Comparison of ENCODE assay signal across 18 cellular contexts in genomic region chr15:77544162-77544561, GRCh38.
DNase-seq lines count a peak whose midpoint lies in the region; ATAC-seq, FAIRE-seq and TF ChIP-seq lines count a peak whose summit lies in the region.
"Had no signal": no experiment of that assay in that cellular context is flagged by ENCODE, and none has a peak within 500 bp of the region (broad histone marks: within the 10 kb centered on the region; RNA-seq: fewer than 3 reads in every experiment).

No MANE protein-coding gene starts in this region.

- TF ChIP-seq EP300 in K562 (IDR thresholded peaks at IDR 0.05; ENCODE audit: low read length): no peak

- H3K27ac ChIP-seq in CD8-positive, alpha-beta memory T cell (ENCODE audit: low read depth, low read length): no peak overlapping the region
- H3K27ac ChIP-seq in GM23338 (ENCODE audit: low read depth): no peak overlapping the region
- H3K27ac ChIP-seq in K562 (ENCODE audit: extremely low read depth, low read depth, low read length): no peak overlapping the region
- no peak overlapping the region for H3K27ac ChIP-seq in naive thymus-derived CD4-positive, alpha-beta T cell (ENCODE audit: low read depth, low read length)
- H3K27ac ChIP-seq: prostate gland had no signal

- peak overlapping the region in 1 of 8 donors; percentile 46 for H3K27ac Mint-ChIP-seq in CD8-positive, alpha-beta memory T cell
- H3K27ac Mint-ChIP-seq in GM23338 (no peak overlapping the region), HFFc6 (no peak overlapping the region)
- peak overlapping the region in 1 of 9 donors; percentile 47 for H3K27ac Mint-ChIP-seq in naive thymus-derived CD4-positive, alpha-beta T cell
- H3K27ac Mint-ChIP-seq: activated naive CD4-positive, alpha-beta T cell treated with anti-CD3 and anti-CD28 coated beads, Interleukin-2, amount 10 ng/mL, durations not matched to agents 7 days and 5 days had no signal

- intact Hi-C loops in K562 (cut with micrococcal nuclease): no loop called here
- intact Hi-C loops in naive thymus-derived CD4-positive, alpha-beta T cell (cut with micrococcal nuclease): no loop called here

- no peaks in the 10 kb centered on the region for H3K36me3 ChIP-seq in CD8-positive, alpha-beta memory T cell (ENCODE audit: insufficient read depth, low read length)
- H3K36me3 ChIP-seq in GM23338 (ENCODE audit: insufficient read depth) (no peaks in the 10 kb centered on the region), K562 (ENCODE audit: control insufficient read depth, insufficient read depth, low read length) (no peaks in the 10 kb centered on the region)
- H3K36me3 ChIP-seq in naive thymus-derived CD4-positive, alpha-beta T cell (ENCODE audit: control insufficient read depth in 2 of 3, insufficient read depth in 3 of 3, low read length in 3 of 3): no peaks in the 10 kb centered on the region
- H3K36me3 ChIP-seq: MG63, prostate gland, upper lobe of left lung had no signal

- H3K9ac ChIP-seq in K562 (ENCODE audit: insufficient read depth in 1 of 2, low read depth in 2 of 2, low read length in 2 of 2): no peak overlapping the region

- no peak for DNase-seq in CD8-positive, alpha-beta memory T cell
- DNase-seq in GM23338 (ENCODE audit: low spot score) (no peak), K562 (ENCODE audit: extremely low read depth in 1 of 4, low spot score in 3 of 4) (no peak), HFFc6 (no peak)
- DNase-seq in naive thymus-derived CD4-positive, alpha-beta T cell: no peak
- DNase-seq: activated CD4-positive, alpha-beta T cell treated with anti-CD3 and anti-CD28 coated beads, Interleukin-2, amount 50 U/mL, for 48 hours; activated naive CD4-positive, alpha-beta T cell treated with anti-CD3 and anti-CD28 coated beads, Interleukin-2, amount 10 ng/mL, durations not matched to agents 7 days and 5 days; activated T-cell treated with anti-CD3 and anti-CD28 coated beads, Interleukin-2, amount 50 U/mL, for 1 hour; EL; kidney glomerular epithelial cell; mammary epithelial cell; MG63; NCI-H2171; upper lobe of left lung had no signal

- peaks cover 0 to 3% (median 0%) of the 10 kb centered on the region in 5 donors for H3K9me3 Mint-ChIP-seq in CD8-positive, alpha-beta memory T cell
- no peaks in the 10 kb centered on the region for H3K9me3 Mint-ChIP-seq in GM23338
- peaks cover 0 to 4% (median 0%) of the 10 kb centered on the region in 11 donors for H3K9me3 Mint-ChIP-seq in naive thymus-derived CD4-positive, alpha-beta T cell
- H3K9me3 Mint-ChIP-seq in HFFc6: no peaks in the 10 kb centered on the region; the same call in 1 of the 2 replicates
- H3K9me3 Mint-ChIP-seq: activated naive CD4-positive, alpha-beta T cell treated with anti-CD3 and anti-CD28 coated beads, Interleukin-2, amount 10 ng/mL, durations not matched to agents 7 days and 5 days had no signal

- H4K20me1 ChIP-seq in GM23338 (replicated peaks; ENCODE audit: insufficient read depth) (no peaks in the 10 kb centered on the region), K562 (replicated peaks; ENCODE audit: control insufficient read depth, insufficient read depth, low read length) (no peaks in the 10 kb centered on the region; the same call in 1 of the 2 replicates)

- no peak overlapping the region for H3K4me3 ChIP-seq in CD8-positive, alpha-beta memory T cell (ENCODE audit: low read length)
- H3K4me3 ChIP-seq in GM23338 (no peak overlapping the region), K562 (no peak overlapping the region)
- H3K4me3 ChIP-seq in naive thymus-derived CD4-positive, alpha-beta T cell (ENCODE audit: low read length): no peak overlapping the region

- no peaks in the 10 kb centered on the region for H3K27me3 ChIP-seq in CD8-positive, alpha-beta memory T cell (ENCODE audit: insufficient read depth, low read length, poor library complexity, severe bottlenecking)
- H3K27me3 ChIP-seq in GM23338 (ENCODE audit: insufficient read depth) (no peaks in the 10 kb centered on the region), K562 (ENCODE audit: control insufficient read depth in 2 of 2, insufficient read depth in 2 of 2, low read length in 2 of 2) (no peaks in the 10 kb centered on the region)
- no peaks in the 10 kb centered on the region for H3K27me3 ChIP-seq in naive thymus-derived CD4-positive, alpha-beta T cell (ENCODE audit: control insufficient read depth in 2 of 2, insufficient read depth in 2 of 2, low read length in 2 of 2)
- H3K27me3 ChIP-seq: MG63, upper lobe of left lung had no signal

- peaks cover 0 to 3% of the 10 kb centered on the region in 2 donors for H3K27me3 Mint-ChIP-seq in CD8-positive, alpha-beta memory T cell
- H3K27me3 Mint-ChIP-seq in GM23338 (ENCODE audit: insufficient read depth, low read depth, poor library complexity) (peaks cover 11% of the 10 kb centered on the region), HFFc6 (ENCODE audit: insufficient read depth) (peaks cover 2% of the 10 kb centered on the region)
- peaks cover 0 to 12% (median 4%) of the 10 kb centered on the region in 5 donors for H3K27me3 Mint-ChIP-seq in naive thymus-derived CD4-positive, alpha-beta T cell

- H3K4me1 Mint-ChIP-seq in CD8-positive, alpha-beta memory T cell: peaks cover 0 to 18% (median 4%) of the 10 kb centered on the region in 3 donors
- H3K4me1 Mint-ChIP-seq in GM23338 (peaks cover 36% of the 10 kb centered on the region), HFFc6 (ENCODE audit: low read depth) (peaks cover 51% of the 10 kb centered on the region)
- H3K4me1 Mint-ChIP-seq in naive thymus-derived CD4-positive, alpha-beta T cell: peaks cover 0 to 12% (median 6%) of the 10 kb centered on the region in 7 donors

- peaks cover 13% of the 10 kb centered on the region for H3K4me1 ChIP-seq in CD8-positive, alpha-beta memory T cell (ENCODE audit: insufficient read depth, low read length)
- H3K4me1 ChIP-seq in GM23338 (ENCODE audit: insufficient read depth) (peaks cover 16% of the 10 kb centered on the region; the same call in 1 of the 2 replicates), K562 (replicated peaks in 1 of 2; ENCODE audit: control insufficient read depth in 2 of 2, insufficient read depth in 2 of 2, low read length in 2 of 2) (peaks cover 0 to 31% of the 10 kb centered on the region in 2 experiments; a peak in 4 of 5 replicates)
- peaks cover 6% of the 10 kb centered on the region in 2 donors for H3K4me1 ChIP-seq in naive thymus-derived CD4-positive, alpha-beta T cell (ENCODE audit: control insufficient read depth in 2 of 2, insufficient read depth in 2 of 2, low read length in 2 of 2)
- H3K4me1 ChIP-seq: prostate gland had no signal

- H3K4me2 ChIP-seq in GM23338 (no peak overlapping the region), K562 (ENCODE audit: insufficient read depth, low read length) (no peak overlapping the region)

- POLR2A ChIA-PET in CD8-positive, alpha-beta memory T cell (lab: Charles Lee): no interaction called here
- POLR2A ChIA-PET in K562 (lab: Yijun Ruan, JAX): interaction anchor here (0.7 to 1.4 kb wide), 3 partner anchors 11 to 25 kb away, joined by 3 to 4 read pairs (median 3); no protein-coding TSS in a partner anchor
- POLR2A ChIA-PET in naive thymus-derived CD4-positive, alpha-beta T cell (lab: Charles Lee): no interaction called here

- WGBS in K562 (ENCODE audit: insufficient coverage, low coverage, missing lambda C conversion rate): 26% methylated on average over 8 of the region's 8 CpGs

- no peaks in the 10 kb centered on the region for H3K9me3 ChIP-seq in CD8-positive, alpha-beta memory T cell (ENCODE audit: low read length)
- no peaks in the 10 kb centered on the region for H3K9me3 ChIP-seq in K562 (replicated peaks; ENCODE audit: control insufficient read depth, insufficient read depth, low read depth, low read length)
- no peaks in the 10 kb centered on the region for H3K9me3 ChIP-seq in naive thymus-derived CD4-positive, alpha-beta T cell (ENCODE audit: control insufficient read depth in 2 of 3, low read length in 3 of 3)
- H3K9me3 ChIP-seq: MG63, prostate gland, upper lobe of left lung had no signal

- no peaks in the 10 kb centered on the region for H3K36me3 Mint-ChIP-seq in CD8-positive, alpha-beta memory T cell
- H3K36me3 Mint-ChIP-seq in GM23338 (ENCODE audit: low read depth) (no peaks in the 10 kb centered on the region; the same call in 2 of the 3 replicates), HFFc6 (ENCODE audit: low read depth) (no peaks in the 10 kb centered on the region)
- no peaks in the 10 kb centered on the region for H3K36me3 Mint-ChIP-seq in naive thymus-derived CD4-positive, alpha-beta T cell
- H3K36me3 Mint-ChIP-seq: activated naive CD4-positive, alpha-beta T cell treated with anti-CD3 and anti-CD28 coated beads, Interleukin-2, amount 10 ng/mL, durations not matched to agents 7 days and 5 days; WTC11 had no signal

- peak overlapping the region in 5 of 7 donors; percentile 70 to 81 (median 79) for H3K4me3 Mint-ChIP-seq in CD8-positive, alpha-beta memory T cell
- H3K4me3 Mint-ChIP-seq in GM23338 (no peak overlapping the region; the same call in 2 of the 3 replicates), HFFc6 (no peak overlapping the region; the same call in 1 of the 2 replicates)
- peak overlapping the region in 9 of 10 donors; percentile 12 to 83 (median 77) for H3K4me3 Mint-ChIP-seq in naive thymus-derived CD4-positive, alpha-beta T cell
- H3K4me3 Mint-ChIP-seq: WTC11 had no signal

- TF ChIP-seq POLR2A in K562 (conservative IDR thresholded peaks at IDR 0.05): no peak

- BruUV-seq in K562 (replicated peaks; lab: Mats Ljungman, UMichigan): no TSS peak

- in situ Hi-C loops in K562 (cut with MboI): loop anchor here (5.0 kb wide), 1 partner anchor 517 kb away; no protein-coding TSS in a partner anchor

- TF ChIP-seq CTCF in GM23338 (conservative IDR thresholded peaks at IDR 0.05; ENCODE audit: low read depth in 2 of 2): no peak
- no peak for TF ChIP-seq CTCF in K562 (IDR thresholded peaks at IDR 0.05 in 2 of 3, conservative IDR thresholded peaks at IDR 0.05 in 1 of 3; ENCODE audit: insufficient read depth in 2 of 3, low read depth in 1 of 3, low read length in 3 of 3)
- TF ChIP-seq CTCF in HFFc6 (IDR thresholded peaks at IDR 0.05): no peak

- TF ChIP-seq RAD21 in K562 (CRISPR knock-in tag; conservative IDR thresholded peaks at IDR 0.05 in 1 of 2, IDR thresholded peaks at IDR 0.05 in 1 of 2): no peak

- no peaks in the 10 kb centered on the region for H3K79me2 ChIP-seq in GM23338 (replicated peaks; ENCODE audit: insufficient read depth)
- no peaks in the 10 kb centered on the region for H3K79me2 ChIP-seq in K562 (ENCODE audit: control insufficient read depth, insufficient read depth, low read length)

- FAIRE-seq in K562 (lab: Jason Lieb, UNC): no peak

- ATAC-seq in GM23338: no peak
- ATAC-seq in K562: no peak
- ATAC-seq in naive thymus-derived CD4-positive, alpha-beta T cell: no peak
- no peak for ATAC-seq in HG02763 (IDR thresholded peaks at IDR 0.05; ENCODE audit: unreplicated experiment)
- ATAC-seq in HG03354 (IDR thresholded peaks at IDR 0.05; ENCODE audit: poor library complexity, severe bottlenecking, unreplicated experiment): no peak

- CTCF ChIA-PET in CD8-positive, alpha-beta memory T cell (lab: Charles Lee): interaction anchor here (0.8 to 5.3 kb wide), 24 partner anchors 10 to 1358 kb away, joined by 3 to 31 read pairs (median 5); no protein-coding TSS in a partner anchor
- CTCF ChIA-PET in K562 (lab: Yijun Ruan, JAX; ENCODE audit: low intra/inter-chr PET ratio): interaction anchor here (0.5 to 2.7 kb wide), 7 partner anchors 30 to 520 kb away, joined by 3 to 36 read pairs (median 9); no protein-coding TSS in a partner anchor
- CTCF ChIA-PET in naive thymus-derived CD4-positive, alpha-beta T cell (lab: Charles Lee): interaction anchor here (0.5 to 2.4 kb wide), 15 partner anchors 8 to 577 kb away, joined by 3 to 24 read pairs (median 4); no protein-coding TSS in a partner anchor

- H2AFZ ChIP-seq in GM23338 (0 out of 2 replicates have a peak overlapping the region, but pooled peaks have one; percentile 48), K562 (ENCODE audit: low read depth, low read length) (peak overlapping the region; percentile 93; the same call in 1 of the 2 replicates)

- H3K9me2 ChIP-seq in GM23338 (ENCODE audit: insufficient read depth): no peaks in the 10 kb centered on the region

- H3F3A ChIP-seq in GM23338 (replicated peaks; ENCODE audit: low read depth): peaks cover 5% of the 10 kb centered on the region; the same call in 1 of the 2 replicates

- H3K9me1 ChIP-seq in K562 (ENCODE audit: control insufficient read depth, insufficient read depth, low read length): no peaks in the 10 kb centered on the region

Comparison
In these comparisons a context has a peak if more than half of its experiments do, and no peak if none do; other contexts are left out.
1. H3K4me3 Mint-ChIP-seq: peak in CD8-positive, alpha-beta memory T cell (5 of 7) and naive thymus-derived CD4-positive, alpha-beta T cell (9 of 10); none in GM23338 (single experiment) and HFFc6 (single experiment).